ENCODE assay signal across 9 cellular contexts in genomic region chr5:115414406-115415142, GRCh38.
A peak's percentile ranks its signal among the peaks of the same experiment; 100 is the strongest.
DNase-seq lines count a peak whose midpoint lies in the region; ATAC-seq, FAIRE-seq and TF ChIP-seq lines count a peak whose summit lies in the region.
"Had no signal": no experiment of that assay in that cellular context is flagged by ENCODE, and none has a peak within 500 bp of the region (broad histone marks: within the 10 kb centered on the region; RNA-seq: fewer than 3 reads in every experiment).

No MANE protein-coding gene starts in this region.

- BruUV-seq in PC-3 (replicated peaks; lab: Mats Ljungman, UMichigan): TSS peak; percentile 55

- no peak overlapping the region for H3K4me3 ChIP-seq in PC-3 (ENCODE audit: low read length)
- H3K4me3 ChIP-seq in heart left ventricle: no peak overlapping the region
- peak overlapping the region in 1 of 4 donors; percentile 14 for H3K4me3 ChIP-seq in transverse colon
- H3K4me3 ChIP-seq in kidney (ENCODE audit: low read length in 2 of 2): no peak overlapping the region

- H3K79me2 ChIP-seq in PC-3 (ENCODE audit: low read length): no peaks in the 10 kb centered on the region

- H3K9ac ChIP-seq in PC-3 (ENCODE audit: low read length) (no peak overlapping the region; the same call in 1 of the 2 replicates), kidney (ENCODE audit: low read length in 2 of 2) (no peak overlapping the region)

- TF ChIP-seq CTCF in PC-3 (conservative IDR thresholded peaks at IDR 0.05; ENCODE audit: low read depth, low read length) (no peak), heart left ventricle (IDR thresholded peaks at IDR 0.05) (no peak), transverse colon (IDR thresholded peaks at IDR 0.05) (no peak), kidney (IDR thresholded peaks at IDR 0.05; ENCODE audit: borderline replicate concordance, extremely low read depth, insufficient read depth) (no peak)

- no peaks in the 10 kb centered on the region for H3F3A ChIP-seq in PC-3 (ENCODE audit: low read length, unreplicated experiment)

- H3K4me2 ChIP-seq in PC-3 (ENCODE audit: low read length): peak overlapping the region; percentile 9; the same call in 1 of the 2 replicates

- no peak overlapping the region for H2AFZ ChIP-seq in PC-3 (ENCODE audit: low read length)

- H3K4me1 ChIP-seq in PC-3 (ENCODE audit: insufficient read depth, low read length): peaks cover 32% of the 10 kb centered on the region
- H3K4me1 ChIP-seq in heart left ventricle: peaks cover 0 to 29% (median 16%) of the 10 kb centered on the region in 12 donors
- H3K4me1 ChIP-seq in transverse colon: peaks cover 16 to 56% (median 31%) of the 10 kb centered on the region in 4 donors
- no peaks in the 10 kb centered on the region for H3K4me1 ChIP-seq in kidney (ENCODE audit: control insufficient read depth in 1 of 2, insufficient read depth in 1 of 2, low read depth in 1 of 2, low read length in 2 of 2)

- POLR2A ChIA-PET in PC-3 (lab: Charles Lee; ENCODE audit: unreplicated experiment): interaction anchor here (0.5 to 0.6 kb wide), 3 partner anchors 22 to 114 kb away, joined by 3 to 13 read pairs (median 4); no protein-coding TSS in a partner anchor

- H3K36me3 ChIP-seq in PC-3 (ENCODE audit: low read depth, low read length) (no peaks in the 10 kb centered on the region), heart left ventricle (no peaks in the 10 kb centered on the region), transverse colon (no peaks in the 10 kb centered on the region), kidney (ENCODE audit: control insufficient read depth in 1 of 2, insufficient read depth in 2 of 2, low read length in 2 of 2) (no peaks in the 10 kb centered on the region)

- CTCF ChIA-PET in PC-3 (lab: Charles Lee): interaction anchor here (0.7 kb wide), 1 partner anchor 65 kb away, joined by 5 read pairs; no protein-coding TSS in a partner anchor

- intact Hi-C loops in PC-3 (cut with micrococcal nuclease) (no loop called here), heart left ventricle (cut with DNase I) (loop anchor here in 2 of 10 donors (2.0 to 5.0 kb wide), 3 partner anchors 43 to 130 kb away; partner anchors contain the start of gene FEM1C (in 2 of the 2)), transverse colon (cut with DNase I; ENCODE audit: low total_unique reads) (no loop called here), kidney (cut with DNase I) (no loop called here)

- H3K9me2 ChIP-seq in PC-3 (replicated peaks; ENCODE audit: low read length): no peaks in the 10 kb centered on the region

- H4K20me1 ChIP-seq in PC-3 (ENCODE audit: low read length): no peaks in the 10 kb centered on the region

- H3K27ac Mint-ChIP-seq in activated naive CD8-positive, alpha-beta T cell treated with anti-CD3 and anti-CD28 coated beads, Interleukin-2, amount 50 U/mL, for 24 hours: peak overlapping the region; percentile 40
- H3K27ac Mint-ChIP-seq in activated naive CD8-positive, alpha-beta T cell treated with anti-CD3 and anti-CD28 coated beads for 36 hours: no peak overlapping the region
- H3K27ac Mint-ChIP-seq: WTC11 had no signal

- H3K27ac ChIP-seq in PC-3 (ENCODE audit: low read length): peak overlapping the region; percentile 58
- peak overlapping the region in 4 of 12 donors; percentile 3 to 68 (median 26) for H3K27ac ChIP-seq in heart left ventricle
- peak overlapping the region; percentile 73 to 87 (median 82) for H3K27ac ChIP-seq in transverse colon
- H3K27ac ChIP-seq in kidney (ENCODE audit: low read depth in 2 of 2, low read length in 2 of 2): no peak overlapping the region

- no peak for DNase-seq in activated naive CD8-positive, alpha-beta T cell treated with anti-CD3 and anti-CD28 coated beads, Interleukin-2, amount 50 U/mL, for 24 hours
- DNase-seq in activated naive CD8-positive, alpha-beta T cell treated with anti-CD3 and anti-CD28 coated beads for 36 hours: no peak
- no peak for DNase-seq in PC-3
- DNase-seq in heart left ventricle: peak in 4 of 5 donors; percentile 25 to 54 (median 38)
- peak; percentile 50 for DNase-seq in transverse colon
- DNase-seq in NCI-H1694 (lab: John Stamatoyannopoulos, UW): no peak
- DNase-seq in kidney: no peak
- no peak for DNase-seq in mucosa of gallbladder (ENCODE audit: low spot score)

- H3K9me3 ChIP-seq in PC-3 (ENCODE audit: low read length) (no peaks in the 10 kb centered on the region), heart left ventricle (no peaks in the 10 kb centered on the region), transverse colon (no peaks in the 10 kb centered on the region), kidney (ENCODE audit: control insufficient read depth in 1 of 2, low read length in 2 of 2) (no peaks in the 10 kb centered on the region)

- in situ Hi-C loops in transverse colon (cut with MboI; ENCODE audit: low pct_ligation_motif_present in 1 of 4, low pct_unique_long_range_greater_than_20kb in 1 of 4, low sequenced_read_pairs in 3 of 4): no loop called here

- no peak for FAIRE-seq in kidney (lab: Jason Lieb, UNC)

- TF ChIP-seq POLR2A in heart left ventricle (IDR thresholded peaks at IDR 0.05) (no peak), transverse colon (IDR thresholded peaks at IDR 0.05) (no peak)

- ATAC-seq in activated naive CD8-positive, alpha-beta T cell treated with anti-CD3 and anti-CD28 coated beads, Interleukin-2, amount 50 U/mL, for 24 hours: no peak
- ATAC-seq in PC-3 (no peak; the same call in 1 of the 2 replicates), heart left ventricle (peak; percentile 60 to 88 (median 66))
- ATAC-seq: WTC11 had no signal

- H3K27me3 Mint-ChIP-seq in activated naive CD8-positive, alpha-beta T cell treated with anti-CD3 and anti-CD28 coated beads, Interleukin-2, amount 50 U/mL, for 24 hours: peaks cover 7% of the 10 kb centered on the region
- H3K27me3 Mint-ChIP-seq in activated naive CD8-positive, alpha-beta T cell treated with anti-CD3 and anti-CD28 coated beads for 36 hours: peaks cover 4% of the 10 kb centered on the region

- 68 to 74% (median 74%) methylated on average over 5 of the region's 5 CpGs for WGBS in heart left ventricle, 4 donors
- WGBS in transverse colon (ENCODE audit: low coverage in 1 of 2), 2 donors: 27 to 80% methylated on average over 1 to 5 of the region's 5 CpGs

- H3K9me3 Mint-ChIP-seq in activated naive CD8-positive, alpha-beta T cell treated with anti-CD3 and anti-CD28 coated beads, Interleukin-2, amount 50 U/mL, for 24 hours: no peaks in the 10 kb centered on the region
- no peaks in the 10 kb centered on the region for H3K9me3 Mint-ChIP-seq in activated naive CD8-positive, alpha-beta T cell treated with anti-CD3 and anti-CD28 coated beads for 36 hours
- H3K9me3 Mint-ChIP-seq: WTC11 had no signal

- H3K36me3 Mint-ChIP-seq in activated naive CD8-positive, alpha-beta T cell treated with anti-CD3 and anti-CD28 coated beads, Interleukin-2, amount 50 U/mL, for 24 hours (ENCODE audit: low read depth): no peaks in the 10 kb centered on the region
- no peaks in the 10 kb centered on the region for H3K36me3 Mint-ChIP-seq in activated naive CD8-positive, alpha-beta T cell treated with anti-CD3 and anti-CD28 coated beads for 36 hours
- H3K36me3 Mint-ChIP-seq: WTC11 had no signal

- peak; percentile 17 for TF ChIP-seq EP300 in transverse colon (IDR thresholded peaks at IDR 0.05; ENCODE audit: low read depth)

- H3K27me3 ChIP-seq in PC-3 (ENCODE audit: low read length): no peaks in the 10 kb centered on the region
- H3K27me3 ChIP-seq in heart left ventricle: no peaks in the 10 kb centered on the region
- no peaks in the 10 kb centered on the region for H3K27me3 ChIP-seq in transverse colon

- H3K4me1 Mint-ChIP-seq in activated naive CD8-positive, alpha-beta T cell treated with anti-CD3 and anti-CD28 coated beads, Interleukin-2, amount 50 U/mL, for 24 hours: peaks cover 6% of the 10 kb centered on the region
- H3K4me1 Mint-ChIP-seq in activated naive CD8-positive, alpha-beta T cell treated with anti-CD3 and anti-CD28 coated beads for 36 hours: no peaks in the 10 kb centered on the region

- no peak overlapping the region for H3K4me3 Mint-ChIP-seq in activated naive CD8-positive, alpha-beta T cell treated with anti-CD3 and anti-CD28 coated beads, Interleukin-2, amount 50 U/mL, for 24 hours
- H3K4me3 Mint-ChIP-seq in activated naive CD8-positive, alpha-beta T cell treated with anti-CD3 and anti-CD28 coated beads for 36 hours: no peak overlapping the region
- H3K4me3 Mint-ChIP-seq: WTC11 had no signal

Comparison
In these comparisons a context has a peak if more than half of its experiments do, and no peak if none do; other contexts are left out.
1. ATAC-seq: peak in heart left ventricle (4 of 4); none in activated naive CD8-positive, alpha-beta T cell treated with anti-CD3 and anti-CD28 coated beads, Interleukin-2, amount 50 U/mL, for 24 hours (single experiment) and PC-3 (single experiment).
2. DNase-seq: peak in heart left ventricle (4 of 5) and transverse colon (single experiment); none in activated naive CD8-positive, alpha-beta T cell treated with anti-CD3 and anti-CD28 coated beads, Interleukin-2, amount 50 U/mL, for 24 hours (single experiment), activated naive CD8-positive, alpha-beta T cell treated with anti-CD3 and anti-CD28 coated beads for 36 hours (single experiment), PC-3 (single experiment), NCI-H1694 (single experiment), kidney (single experiment) and mucosa of gallbladder (single experiment).
3. H3K27ac ChIP-seq: peak in PC-3 (single experiment) and transverse colon (4 of 4); none in kidney (0 of 2).